ENCODE assay signal across 15 cellular contexts in genomic region chr15:100112636-100113305, GRCh38.
DNase-seq lines count a peak whose midpoint lies in the region; ATAC-seq and TF ChIP-seq lines count a peak whose summit lies in the region.
"Had no signal": no experiment of that assay in that cellular context is flagged by ENCODE, and none has a peak within 500 bp of the region (broad histone marks: within the 10 kb centered on the region; RNA-seq: fewer than 3 reads in every experiment).

No MANE protein-coding gene starts in this region.

- no peak for TF ChIP-seq POLR2A in tibial nerve (IDR thresholded peaks at IDR 0.05)

- H3K27ac ChIP-seq in angular gyrus (ENCODE audit: low read depth, low read length) (peak overlapping the region; percentile 56), lower lobe of right lung (peak overlapping the region; percentile 77), tibial nerve (peak overlapping the region in 3 of 4 donors; percentile 65 to 94 (median 93))

- intact Hi-C loops in Right ventricle myocardium superior (cut with DNase I), result loop anchor here (10.0 kb wide), 1 partner anchor 222 kb away; no protein-coding TSS in a partner anchor
- intact Hi-C loops in left ventricle myocardium superior (cut with micrococcal nuclease), result no loop called here
- intact Hi-C loops in lower lobe of right lung (cut with DNase I), result no loop called here

- H3K9me3 ChIP-seq in lower lobe of right lung (no peaks in the 10 kb centered on the region), tibial nerve (no peaks in the 10 kb centered on the region)
- H3K9me3 ChIP-seq: Peyer's patch had no signal

- no peaks in the 10 kb centered on the region for H3K27me3 ChIP-seq in lower lobe of right lung (ENCODE audit: low read depth)
- H3K27me3 ChIP-seq in tibial nerve, result no peaks in the 10 kb centered on the region
- H3K27me3 ChIP-seq: Peyer's patch had no signal

- no peak for ATAC-seq in Right ventricle myocardium superior (ENCODE audit: poor library complexity)
- ATAC-seq in left ventricle myocardium superior, result no peak
- ATAC-seq in lower lobe of right lung, result no peak
- no peak for ATAC-seq in GM19035 (IDR thresholded peaks at IDR 0.05; ENCODE audit: unreplicated experiment)
- ATAC-seq: natural killer cell treated with Interleukin-12 subunit alpha and Interleukin-12 subunit beta and Interleukin-15 and Interleukin-18, amount 100 ng/mL, for 72 hours had no signal

- peak; percentile 36 for DNase-seq in Right ventricle myocardium superior
- DNase-seq in left ventricle myocardium superior, result no peak
- DNase-seq in lower lobe of right lung, result no peak
- no peak for DNase-seq in tibial nerve (ENCODE audit: low spot score in 2 of 2)
- DNase-seq in RKO (ENCODE audit: low spot score), result no peak
- DNase-seq in UCSD-AML1 (lab: John Stamatoyannopoulos, UW; ENCODE audit: unreplicated experiment), result no peak
- DNase-seq: activated naive CD8-positive, alpha-beta T cell treated with anti-CD3 and anti-CD28 coated beads, Interleukin-2, amount 10 ng/mL, durations not matched to agents 7 days and 5 days; Karpas-422; NCI-H2171; NCI-H774 had no signal

- no peak for TF ChIP-seq CTCF in lower lobe of right lung (IDR thresholded peaks at IDR 0.05)
- TF ChIP-seq CTCF in tibial nerve (IDR thresholded peaks at IDR 0.05), result no peak

- WGBS in tibial nerve, 2 donors, result 81 to 92% methylated on average over 14 of the region's 14 CpGs

- H3K36me3 ChIP-seq in lower lobe of right lung (no peaks in the 10 kb centered on the region), tibial nerve (no peaks in the 10 kb centered on the region)
- H3K36me3 ChIP-seq: Peyer's patch had no signal

- H3K4me3 ChIP-seq in lower lobe of right lung (no peak overlapping the region), tibial nerve (no peak overlapping the region)
- H3K4me3 ChIP-seq: lung, Peyer's patch had no signal

- no peak for TF ChIP-seq EP300 in tibial nerve (IDR thresholded peaks at IDR 0.05)

- H3K4me1 ChIP-seq in lower lobe of right lung, result peaks cover 44% of the 10 kb centered on the region
- H3K4me1 ChIP-seq in tibial nerve, result peaks cover 0 to 65% (median 37%) of the 10 kb centered on the region in 4 donors
